ENCODE assay signal across 18 cellular contexts in genomic region chr3:118804959-118805358, GRCh38.
"Had no signal": no experiment of that assay in that cellular context is flagged by ENCODE, and none has a peak within 500 bp of the region (broad histone marks: within the 10 kb centered on the region; RNA-seq: fewer than 3 reads in every experiment).

No MANE protein-coding gene starts in this region.

- H3K4me1 ChIP-seq: left lung, prostate gland, sigmoid colon, testis, tibial artery had no signal

- H3K36me3 ChIP-seq: left lung, prostate gland, sigmoid colon, tibial artery had no signal

- DNase-seq: dermis blood vessel endothelial cell; effector memory CD4-positive, alpha-beta T cell; erythroblast; kidney; left lung; mesenchymal stem cell; mucosa of descending colon; naive B cell; nucleus accumbens; right cardiac atrium; sigmoid colon; stimulated activated CD4-positive, alpha-beta T cell treated with anti-CD3 and anti-CD28 coated beads, Interleukin-4, amount 100 ng/mL, for 4 hours; stimulated activated naive CD8-positive, alpha-beta T cell treated with anti-CD3 and anti-CD28 coated beads, Interleukin-15, Interleukin-2, amounts not matched to agents 100 U/mL and 50 U/mL, for 24 hours; substantia nigra; testis; tibial artery had no signal

- H3K4me3 ChIP-seq: coronary artery, left lung, mucosa of descending colon, prostate gland, sigmoid colon, testis, tibial artery had no signal

- H3K9me3 ChIP-seq: left lung, mucosa of descending colon, prostate gland, sigmoid colon, testis, tibial artery had no signal

- H3K27me3 ChIP-seq: left lung, sigmoid colon, testis, tibial artery had no signal

- H3K27ac ChIP-seq: coronary artery, left lung, prostate gland, sigmoid colon, testis, tibial artery had no signal
